8 cellular contexts compared by ENCODE assay signal in genomic region chr3:156605686-156606605, GRCh38. TPM values are rescaled to one million over a fixed set of nuclear protein-coding genes. Genes with fewer than 3 reads are reported as not detected.
DNase-seq lines count a peak whose midpoint lies in the region; ATAC-seq lines count a peak whose summit lies in the region.

No MANE protein-coding gene starts in this region.

- H3K4me1 ChIP-seq in adipocyte (ENCODE audit: control insufficient read depth, insufficient read depth, low read length), result peaks cover 19% of the 10 kb centered on the region

- peak overlapping the region; percentile 82 for H3K4me3 ChIP-seq in adipocyte (ENCODE audit: low read length)

- DNase-seq in DMS79 treated with DMSO at 0.1 percent for 48 hours (lab: John Stamatoyannopoulos, UW), result peak; percentile 8
- DNase-seq in DMS79 (lab: John Stamatoyannopoulos, UW), result no peak
- peak; percentile 71 for DNase-seq in HS-5 (ENCODE audit: low read depth)
- DNase-seq in adipocyte (ENCODE audit: low read depth), result peak; percentile 86
- peak; percentile 64 for DNase-seq in left ventricle myocardium superior
- peak; percentile 17 for DNase-seq in pons (ENCODE audit: low spot score)
- no peak for DNase-seq in SIG-M5 treated with dmso at 0.1 percent for 504 hours (lab: John Stamatoyannopoulos, UW; ENCODE audit: unreplicated experiment)
- DNase-seq in NCI-H187 treated with DMSO at 0.1 percent for 48 hours (lab: John Stamatoyannopoulos, UW), result no peak

- intact Hi-C loops in left ventricle myocardium superior (cut with micrococcal nuclease), result no loop called here

- no peaks in the 10 kb centered on the region for H3K36me3 ChIP-seq in adipocyte (ENCODE audit: control insufficient read depth, insufficient read depth, low read length, severe bottlenecking)

- no peaks in the 10 kb centered on the region for H3K27me3 ChIP-seq in adipocyte (replicated peaks; ENCODE audit: control insufficient read depth, insufficient read depth, low read length)

- no peaks in the 10 kb centered on the region for H3K9me3 ChIP-seq in adipocyte (ENCODE audit: control insufficient read depth, low read length)

- ATAC-seq in left ventricle myocardium superior, result peak; percentile 89

- H3K9ac ChIP-seq in adipocyte (ENCODE audit: low read length), result peak overlapping the region; percentile 91

RNA-seq across cellular contexts. Expression of gene SSR3, which starts 51.0 kb away (rescaled TPM):
- 223 TPM for total RNA-seq in left ventricle myocardium superior

Comparison
In these comparisons a context has a peak if more than half of its experiments do, and no peak if none do; other contexts are left out.
1. DNase-seq: peak in DMS79 treated with DMSO at 0.1 percent for 48 hours (single experiment), HS-5 (single experiment), adipocyte (single experiment), left ventricle myocardium superior (single experiment) and pons (single experiment); none in DMS79 (single experiment), SIG-M5 treated with dmso at 0.1 percent for 504 hours (single experiment) and NCI-H187 treated with DMSO at 0.1 percent for 48 hours (single experiment).